8 cellular contexts compared by ENCODE assay signal in the genomic region with DNA sequence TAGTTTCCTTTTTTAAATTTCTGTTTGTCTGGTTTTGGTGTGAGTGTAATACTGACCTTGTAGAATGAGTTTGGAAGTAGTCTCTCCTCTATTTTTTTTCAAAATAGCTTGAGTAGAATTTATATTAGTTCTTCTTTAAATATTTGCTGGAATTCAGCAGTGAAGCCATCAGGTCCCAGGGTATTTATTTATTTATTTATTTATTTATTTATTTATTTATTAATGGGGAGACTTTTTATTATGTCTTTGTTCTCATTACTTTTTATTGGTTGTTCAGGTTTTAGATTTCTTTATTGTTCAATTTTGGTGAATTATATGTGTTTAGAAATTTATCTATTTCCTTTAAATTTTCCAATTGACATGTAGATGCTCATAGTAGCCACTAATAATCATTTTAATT.
"Had no signal": no experiment of that assay in that cellular context is flagged by ENCODE, and none has a peak within 500 bp of the region (broad histone marks: within the 10 kb centered on the region; RNA-seq: fewer than 3 reads in every experiment).

No MANE protein-coding gene starts in this region.

- ATAC-seq: GM12878 had no signal

- FAIRE-seq: G401.6, GM12878, GM12891, GM12892, GM18507, GM19239 had no signal

- DNase-seq: GDM1, GF-D8 had no signal

- H3K4me3 ChIP-seq: GM12878 had no signal
